ENCODE assay signal across 8 cellular contexts in genomic region chr9:84315278-84315877, GRCh38. TPM values are rescaled to one million over a fixed set of nuclear protein-coding genes. Genes with fewer than 3 reads are reported as not detected.
DNase-seq lines count a peak whose midpoint lies in the region; ATAC-seq, FAIRE-seq and TF ChIP-seq lines count a peak whose summit lies in the region.

No MANE protein-coding gene starts in this region.

- H3K36me3 Mint-ChIP-seq in progenitor cell of endocrine pancreas (ENCODE audit: insufficient read depth): no peaks in the 10 kb centered on the region

- peak; percentile 83 for TF ChIP-seq CTCF in progenitor cell of endocrine pancreas (IDR thresholded peaks at IDR 0.05; ENCODE audit: unreplicated experiment)

- no peaks in the 10 kb centered on the region for H3K9me3 Mint-ChIP-seq in progenitor cell of endocrine pancreas (ENCODE audit: low read depth)

- no peak overlapping the region for H3K4me3 Mint-ChIP-seq in progenitor cell of endocrine pancreas (ENCODE audit: low read depth)

- H3K27ac Mint-ChIP-seq in progenitor cell of endocrine pancreas: no peak overlapping the region

- DNase-seq in NK-92 treated with Interleukin-12 subunit alpha and Interleukin-12 subunit beta, amount 100 ng/mL, for 24 hours (lab: John Stamatoyannopoulos, UW): peak; percentile 5
- DNase-seq in NK-92 (lab: John Stamatoyannopoulos, UW; ENCODE audit: unreplicated experiment) (no peak), HTR-8/SVneo (ENCODE audit: insufficient read length, low spot score) (peak; percentile 45), RPMI8226 (peak; percentile 50), globus pallidus (ENCODE audit: low spot score) (peak; percentile 38), progenitor cell of endocrine pancreas (ENCODE audit: low spot score, unreplicated experiment) (peak; percentile 33)
- DNase-seq in activated naive CD4-positive, alpha-beta T cell treated with Interleukin-2 at 50 U/mL for 16 hours: peak; percentile 57

- no peak for FAIRE-seq in HTR-8/SVneo (lab: Jason Lieb, UNC)

- ATAC-seq in GM21528 (IDR thresholded peaks at IDR 0.05; ENCODE audit: low FRiP score, unreplicated experiment): no peak

- H3K4me1 Mint-ChIP-seq in progenitor cell of endocrine pancreas (ENCODE audit: low read depth): peaks cover 3% of the 10 kb centered on the region

- H3K27me3 Mint-ChIP-seq in progenitor cell of endocrine pancreas: peaks cover 4% of the 10 kb centered on the region

RNA-seq across cellular contexts. Expression of gene SLC28A3, which starts 25.2 kb away (rescaled TPM):
- total RNA-seq in progenitor cell of endocrine pancreas: 0.55 and 0.62 TPM in 2 replicates
